In the genomic region with DNA sequence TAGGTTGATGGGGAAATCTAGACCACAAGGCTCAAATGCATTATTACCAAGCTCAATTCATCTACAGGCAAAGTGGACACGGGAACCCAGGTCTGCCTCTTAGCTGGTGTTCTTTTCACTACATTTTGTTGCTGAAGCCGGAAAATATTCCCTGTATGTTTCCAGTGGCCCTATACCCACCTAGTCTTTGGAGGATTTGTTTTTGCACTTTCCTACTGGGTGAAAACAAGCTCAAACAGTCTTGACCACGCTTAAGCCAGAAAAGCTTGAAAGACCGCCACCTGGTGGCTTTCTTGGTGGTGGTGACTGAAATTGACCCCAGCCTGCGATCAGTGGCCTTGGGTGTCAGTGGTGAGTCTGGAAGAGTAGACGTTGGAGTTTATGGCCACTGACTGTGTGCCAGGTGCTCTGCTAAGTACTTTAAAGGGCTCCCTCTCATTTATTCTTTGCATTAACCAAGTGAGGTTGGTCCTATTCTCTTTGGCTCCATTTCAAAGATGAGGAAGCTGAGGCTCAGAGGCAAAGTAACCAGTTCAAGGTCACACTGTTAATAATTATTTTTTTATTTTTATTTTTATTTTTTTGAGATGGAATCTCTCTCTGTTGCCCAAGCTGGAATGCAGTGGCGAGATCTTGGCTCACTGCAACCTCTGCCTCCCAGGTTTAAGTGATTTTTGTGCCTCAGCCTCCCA, we compare ENCODE assay signal across 1 cellular context.
A peak's percentile ranks its signal among the peaks of the same experiment; 100 is the strongest.
TF ChIP-seq lines count a peak whose summit lies in the region.

No MANE protein-coding gene starts in this region.

TF ChIP-seq in HepG2, 621 proteins besides CTCF, POLR2A, EP300 and RAD21 (continued from another document):
- peak; percentile 36; the same call in 1 of the 2 replicates for TF ChIP-seq ZNF629 (CRISPR knock-in tag; conservative IDR thresholded peaks at IDR 0.05)
